Comparison of ENCODE assay signal across 9 cellular contexts in the genomic region with DNA sequence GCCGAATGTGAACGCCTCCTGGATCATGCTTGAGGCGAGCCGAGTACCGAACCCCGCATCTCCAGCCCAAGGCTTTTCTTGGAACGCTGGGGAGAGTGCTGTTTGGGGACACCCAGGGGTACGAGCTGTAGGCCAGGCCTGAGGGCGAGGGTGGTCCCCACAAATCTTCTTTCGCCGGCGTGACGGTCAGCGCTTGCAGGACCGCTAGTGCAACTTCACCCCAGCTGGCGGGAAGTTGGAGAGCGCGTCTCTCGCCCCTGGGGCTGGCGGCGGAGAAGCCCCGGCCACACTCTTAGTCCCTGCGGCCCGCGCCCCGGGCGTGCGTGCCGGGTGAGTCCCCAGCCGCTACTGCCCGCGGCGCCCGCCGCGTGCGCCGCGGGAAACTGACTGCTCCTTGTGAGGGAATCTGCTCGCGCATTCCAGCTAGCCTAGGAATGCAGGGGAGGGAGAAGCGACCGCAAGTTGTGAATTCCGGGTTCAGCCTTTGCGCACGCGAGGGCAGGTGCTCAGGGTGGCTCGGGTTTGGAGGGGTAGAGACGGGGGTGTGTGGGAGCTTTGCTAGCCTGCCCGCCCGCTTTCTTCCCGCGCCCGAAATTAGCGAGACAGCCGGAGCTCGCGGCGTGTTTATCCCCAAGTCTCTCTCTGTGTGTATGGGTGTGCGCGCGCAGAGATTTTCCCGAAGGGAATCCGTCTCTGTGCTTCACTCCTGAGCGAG. TPM values are rescaled to one million over a fixed set of nuclear protein-coding genes. Genes with fewer than 3 reads are reported as not detected.
DNase-seq lines count a peak whose midpoint lies in the region; ATAC-seq and TF ChIP-seq lines count a peak whose summit lies in the region.
"Had no signal": no experiment of that assay in that cellular context is flagged by ENCODE, and none has a peak within 500 bp of the region (broad histone marks: within the 10 kb centered on the region; RNA-seq: fewer than 3 reads in every experiment).

No MANE protein-coding gene starts in this region.

- DNase-seq in activated T-cell treated with anti-CD3 and anti-CD28 coated beads, Interleukin-2, amount 50 U/mL, for 4 hours, result no peak
- no peak for DNase-seq in activated T-cell treated with anti-CD3 and anti-CD28 coated beads for 4 hours
- DNase-seq in RWPE2 (ENCODE audit: low spot score), result no peak
- no peak for DNase-seq in endothelial cell (ENCODE audit: low spot score)
- DNase-seq in naive B cell, result no peak
- DNase-seq in DMS153 (lab: John Stamatoyannopoulos, UW), result no peak
- no peak for DNase-seq in SKM-1 (lab: John Stamatoyannopoulos, UW; ENCODE audit: unreplicated experiment)

- peak overlapping the region; percentile 39 for H3K4me3 ChIP-seq in RWPE2 (ENCODE audit: severe bottlenecking)

- H3K4me3 Mint-ChIP-seq in activated T-cell treated with anti-CD3 and anti-CD28 coated beads, Interleukin-2, amount 50 U/mL, for 4 hours, result peak overlapping the region; percentile 66
- H3K4me3 Mint-ChIP-seq in endothelial cell (ENCODE audit: unreplicated experiment), result peak overlapping the region; percentile 51
- peak overlapping the region; percentile 73 to 91 (median 85) for H3K4me3 Mint-ChIP-seq in naive B cell

- H3K27ac Mint-ChIP-seq in endothelial cell (ENCODE audit: unreplicated experiment) (no peak overlapping the region), naive B cell (no peak overlapping the region)

- no peaks in the 10 kb centered on the region for H3K36me3 Mint-ChIP-seq in activated T-cell treated with anti-CD3 and anti-CD28 coated beads, Interleukin-2, amount 50 U/mL, for 4 hours (ENCODE audit: insufficient read depth)
- H3K36me3 Mint-ChIP-seq in endothelial cell (ENCODE audit: low read depth, unreplicated experiment) (peaks cover 4% of the 10 kb centered on the region), naive B cell (no peaks in the 10 kb centered on the region)

- peak; percentile 2 to 31 for ATAC-seq in activated T-cell treated with anti-CD3 and anti-CD28 coated beads, Interleukin-2, amount 50 U/mL, for 4 hours
- ATAC-seq in RWPE2 (ENCODE audit: low read depth), result peak; percentile 22
- peak in 1 of 2 donors; percentile 31 for ATAC-seq in naive B cell (ENCODE audit: low read depth in 2 of 2)
- no peak for ATAC-seq in GM19452 (IDR thresholded peaks at IDR 0.05; ENCODE audit: unreplicated experiment)

- no peaks in the 10 kb centered on the region for H3K9me3 ChIP-seq in RWPE2 (ENCODE audit: severe bottlenecking)

- no peak overlapping the region for H3K27ac ChIP-seq in RWPE2 (ENCODE audit: poor library complexity, severe bottlenecking)
- H3K27ac ChIP-seq: epithelial cell of prostate had no signal

- H3K36me3 ChIP-seq in RWPE2 (ENCODE audit: low read depth), result no peaks in the 10 kb centered on the region

- H3K4me1 ChIP-seq in RWPE2 (ENCODE audit: insufficient read depth, poor library complexity, severe bottlenecking), result no peaks in the 10 kb centered on the region

- no peak for TF ChIP-seq CTCF in RWPE2 (IDR thresholded peaks at IDR 0.05; ENCODE audit: poor library complexity, severe bottlenecking)
- TF ChIP-seq CTCF in endothelial cell (IDR thresholded peaks at IDR 0.05; ENCODE audit: unreplicated experiment), result no peak

- peaks cover 92% of the 10 kb centered on the region for H3K27me3 ChIP-seq in RWPE2 (ENCODE audit: insufficient read depth, poor library complexity, severe bottlenecking)

- H3K9me3 Mint-ChIP-seq in activated T-cell treated with anti-CD3 and anti-CD28 coated beads, Interleukin-2, amount 50 U/mL, for 4 hours, result no peaks in the 10 kb centered on the region
- no peaks in the 10 kb centered on the region for H3K9me3 Mint-ChIP-seq in endothelial cell (ENCODE audit: unreplicated experiment)
- H3K9me3 Mint-ChIP-seq in naive B cell, result peaks cover 0 to 6% (median 0%) of the 10 kb centered on the region in 7 donors

- H3K4me1 Mint-ChIP-seq in activated T-cell treated with anti-CD3 and anti-CD28 coated beads, Interleukin-2, amount 50 U/mL, for 4 hours (ENCODE audit: low read depth), result peaks cover 30% of the 10 kb centered on the region
- H3K4me1 Mint-ChIP-seq in endothelial cell (ENCODE audit: unreplicated experiment), result peaks cover 15% of the 10 kb centered on the region
- H3K4me1 Mint-ChIP-seq in naive B cell, result peaks cover 28 to 43% (median 41%) of the 10 kb centered on the region in 3 donors

- H3K27me3 Mint-ChIP-seq in activated T-cell treated with anti-CD3 and anti-CD28 coated beads, Interleukin-2, amount 50 U/mL, for 4 hours (ENCODE audit: low read depth), result peaks cover 73% of the 10 kb centered on the region
- H3K27me3 Mint-ChIP-seq in endothelial cell (ENCODE audit: unreplicated experiment), result peaks cover 25% of the 10 kb centered on the region
- peaks cover 57 to 76% (median 64%) of the 10 kb centered on the region in 3 donors for H3K27me3 Mint-ChIP-seq in naive B cell

RNA-seq across cellular contexts. Expression of a gene that starts 0.9 kb away (rescaled TPM):
- total RNA-seq in activated T-cell treated with anti-CD3 and anti-CD28 coated beads, Interleukin-2, amount 50 U/mL, for 4 hours, result under 1 TPM in 1 of 3 donors, not detected in 2; 0.03 TPM
- 1.5 TPM for total RNA-seq in endothelial cell (ENCODE audit: unreplicated experiment)
- polyA plus RNA-seq in naive B cell (ENCODE audit: low read depth in 6 of 6), result under 1 TPM in 5 of 6 donors, not detected in 1; 0.12 to 0.42 (median 0.23) TPM
